ENCODE assay signal across 8 cellular contexts in the genomic region with DNA sequence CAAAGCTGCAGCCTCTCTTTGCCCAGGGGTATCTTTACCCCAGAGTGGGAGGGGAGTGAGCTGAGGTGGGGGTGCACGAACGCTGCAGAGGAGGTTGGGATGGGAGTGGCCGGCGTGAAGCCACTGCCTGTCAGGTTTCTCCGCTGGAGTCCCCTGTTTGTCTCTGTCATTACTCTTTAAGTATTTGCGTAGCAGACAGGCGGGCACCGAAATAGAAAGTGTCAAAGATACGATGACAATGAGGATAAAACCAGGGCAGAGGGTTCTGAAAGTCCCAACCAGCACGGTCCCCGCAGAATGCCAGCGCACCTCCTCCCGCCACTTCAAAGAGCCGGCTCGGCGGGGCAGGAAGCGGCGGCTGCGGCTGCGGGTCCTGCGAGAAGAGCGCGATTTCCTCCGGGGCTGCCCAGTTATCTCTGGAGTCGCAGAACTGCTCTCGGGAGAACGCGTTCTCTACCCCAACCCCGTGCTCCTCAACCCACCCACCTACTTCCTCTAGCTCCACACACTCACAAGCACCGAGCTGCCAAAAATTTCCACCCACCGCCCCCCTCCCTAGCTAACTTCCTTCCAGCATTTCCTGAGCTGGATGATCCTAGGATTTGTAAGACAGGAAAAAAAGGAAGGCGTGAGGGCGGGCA. TPM values are rescaled to one million over a fixed set of nuclear protein-coding genes. Genes with fewer than 3 reads are reported as not detected.
DNase-seq lines count a peak whose midpoint lies in the region; ATAC-seq and TF ChIP-seq lines count a peak whose summit lies in the region.

A gene with protein sequence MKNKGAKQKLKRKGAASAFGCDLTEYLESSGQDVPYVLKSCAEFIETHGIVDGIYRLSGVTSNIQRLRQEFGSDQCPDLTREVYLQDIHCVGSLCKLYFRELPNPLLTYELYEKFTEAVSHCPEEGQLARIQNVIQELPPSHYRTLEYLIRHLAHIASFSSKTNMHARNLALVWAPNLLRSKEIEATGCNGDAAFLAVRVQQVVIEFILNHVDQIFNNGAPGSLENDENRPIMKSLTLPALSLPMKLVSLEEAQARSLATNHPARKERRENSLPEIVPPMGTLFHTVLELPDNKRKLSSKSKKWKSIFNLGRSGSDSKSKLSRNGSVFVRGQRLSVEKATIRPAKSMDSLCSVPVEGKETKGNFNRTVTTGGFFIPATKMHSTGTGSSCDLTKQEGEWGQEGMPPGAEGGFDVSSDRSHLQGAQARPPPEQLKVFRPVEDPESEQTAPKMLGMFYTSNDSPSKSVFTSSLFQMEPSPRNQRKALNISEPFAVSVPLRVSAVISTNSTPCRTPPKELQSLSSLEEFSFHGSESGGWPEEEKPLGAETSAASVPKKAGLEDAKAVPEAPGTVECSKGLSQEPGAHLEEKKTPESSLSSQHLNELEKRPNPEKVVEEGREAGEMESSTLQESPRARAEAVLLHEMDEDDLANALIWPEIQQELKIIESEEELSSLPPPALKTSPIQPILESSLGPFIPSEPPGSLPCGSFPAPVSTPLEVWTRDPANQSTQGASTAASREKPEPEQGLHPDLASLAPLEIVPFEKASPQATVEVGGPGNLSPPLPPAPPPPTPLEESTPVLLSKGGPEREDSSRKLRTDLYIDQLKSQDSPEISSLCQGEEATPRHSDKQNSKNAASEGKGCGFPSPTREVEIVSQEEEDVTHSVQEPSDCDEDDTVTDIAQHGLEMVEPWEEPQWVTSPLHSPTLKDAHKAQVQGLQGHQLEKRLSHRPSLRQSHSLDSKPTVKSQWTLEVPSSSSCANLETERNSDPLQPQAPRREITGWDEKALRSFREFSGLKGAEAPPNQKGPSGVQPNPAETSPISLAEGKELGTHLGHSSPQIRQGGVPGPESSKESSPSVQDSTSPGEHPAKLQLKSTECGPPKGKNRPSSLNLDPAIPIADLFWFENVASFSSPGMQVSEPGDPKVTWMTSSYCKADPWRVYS (N-terminal part only) (plus strand): TSS at position 623 of the 641 bp plus-strand sequence. CDS start 522 bp downstream, outside the sequence.

- intact Hi-C loops in ascending aorta (cut with DNase I) (loop anchor here (1.0 kb wide), 2 partner anchors 28 to 54 kb away; a partner anchor contains a TSS), sigmoid colon (cut with DNase I) (loop anchor here (2.0 kb wide), 1 partner anchor 29 kb away; no protein-coding TSS in a partner anchor)

- DNase-seq in DND-41 (peak; percentile 85), T-helper 9 cell (peak; percentile 87), ascending aorta (ENCODE audit: low spot score in 2 of 2) (peak in 1 of 2 donors; percentile 83), hypothalamus (lab: John Stamatoyannopoulos, UW) (peak in 38 of 51 donors; percentile 10 to 81 (median 43)), sigmoid colon (peak; percentile 86), NCI-H128 (lab: John Stamatoyannopoulos, UW; ENCODE audit: unreplicated experiment) (no peak)

- H3K27ac ChIP-seq in DND-41 (ENCODE audit: low read length) (no peak within 1 kb of the TSS), HUES64 (ENCODE audit: low read depth, low read length) (no peak within 1 kb of the TSS), ascending aorta (peak within 1 kb of the TSS; percentile 94 to 96), sigmoid colon (peak within 1 kb of the TSS; percentile 91 to 95 (median 92))

- ATAC-seq in DND-41 (ENCODE audit: insufficient read depth, low read depth) (peak; percentile 86), GM21390 (IDR thresholded peaks at IDR 0.05; ENCODE audit: unreplicated experiment) (peak; percentile 44)

- H2AFZ ChIP-seq in DND-41 (ENCODE audit: low read depth, low read length): peak within 1 kb of the TSS; percentile 72

- peak within 1 kb of the TSS; percentile 98 for H3K4me2 ChIP-seq in DND-41 (ENCODE audit: insufficient read depth, low read length)

- peak in 1 of 2 donors; percentile 5 for TF ChIP-seq POLR2A in sigmoid colon (IDR thresholded peaks at IDR 0.05)

- peaks cover 5% of the 10 kb centered on the region; the same call in 1 of the 2 replicates for H4K20me1 ChIP-seq in DND-41 (ENCODE audit: insufficient read depth, low read length)

- peaks cover 31% of the 10 kb centered on the region for H3K4me1 ChIP-seq in DND-41 (ENCODE audit: insufficient read depth, low read length)
- H3K4me1 ChIP-seq in HUES64 (ENCODE audit: insufficient read depth, low read length): peaks cover 16% of the 10 kb centered on the region
- H3K4me1 ChIP-seq in ascending aorta: peaks cover 6 to 18% of the 10 kb centered on the region in 2 donors
- peaks cover 0 to 32% (median 26%) of the 10 kb centered on the region in 4 donors for H3K4me1 ChIP-seq in sigmoid colon

- H3K36me3 ChIP-seq in DND-41 (ENCODE audit: insufficient read depth, low read length): no peaks in the 10 kb centered on the region
- no peaks in the 10 kb centered on the region for H3K36me3 ChIP-seq in HUES64 (ENCODE audit: insufficient read depth, low read length)
- no peaks in the 10 kb centered on the region for H3K36me3 ChIP-seq in ascending aorta
- H3K36me3 ChIP-seq in sigmoid colon: peaks cover 0 to 3% (median 0%) of the 10 kb centered on the region in 4 donors

- no peaks in the 10 kb centered on the region for H3K79me2 ChIP-seq in DND-41 (ENCODE audit: insufficient read depth, low read length)

- peak within 1 kb of the TSS; percentile 32 to 70; a peak in 3 of 4 replicates for H3K4me3 ChIP-seq in DND-41 (ENCODE audit: low read depth in 1 of 2, low read length in 2 of 2)
- peak within 1 kb of the TSS; percentile 71 for H3K4me3 ChIP-seq in HUES64 (ENCODE audit: low read length)
- peak within 1 kb of the TSS; percentile 78 to 80 for H3K4me3 ChIP-seq in ascending aorta
- peak within 1 kb of the TSS; percentile 82 to 92 (median 87) for H3K4me3 ChIP-seq in sigmoid colon

- peak within 1 kb of the TSS; percentile 49 for H3K9ac ChIP-seq in DND-41 (ENCODE audit: low read depth, low read length)
- peak within 1 kb of the TSS; percentile 43 for H3K9ac ChIP-seq in HUES64 (ENCODE audit: low read depth, low read length)

- peaks cover 48% of the 10 kb centered on the region for H3K27me3 ChIP-seq in DND-41 (ENCODE audit: insufficient read depth, low read length, poor library complexity)
- H3K27me3 ChIP-seq in HUES64 (ENCODE audit: insufficient read depth, low read length): peaks cover 62% of the 10 kb centered on the region
- no peaks in the 10 kb centered on the region for H3K27me3 ChIP-seq in ascending aorta
- H3K27me3 ChIP-seq in sigmoid colon: no peaks in the 10 kb centered on the region

- no peak for TF ChIP-seq CTCF in DND-41 (IDR thresholded peaks at IDR 0.05; ENCODE audit: borderline replicate concordance, extremely low read depth, low read length, poor library complexity, severe bottlenecking)
- TF ChIP-seq CTCF in ascending aorta (IDR thresholded peaks at IDR 0.05): no peak
- no peak for TF ChIP-seq CTCF in sigmoid colon (IDR thresholded peaks at IDR 0.05)

- H3K9me3 ChIP-seq in DND-41 (ENCODE audit: insufficient read depth, low read length, severe bottlenecking) (no peaks in the 10 kb centered on the region), HUES64 (ENCODE audit: insufficient read depth, low read depth, low read length) (no peaks in the 10 kb centered on the region), ascending aorta (no peaks in the 10 kb centered on the region), sigmoid colon (no peaks in the 10 kb centered on the region)

- under 1% methylated on average over 33 of the region's 33 CpGs for WGBS in HUES64
- WGBS in sigmoid colon, 2 donors: 0% methylated on average over 33 of the region's 33 CpGs

- TF ChIP-seq EP300 in sigmoid colon (IDR thresholded peaks at IDR 0.05): no peak

RNA-seq across cellular contexts. Expression of the gene that starts here (rescaled TPM):
- polyA plus RNA-seq in HUES64 (2013, experiment 1 of 2): 1.8 TPM
- 1.9 TPM for polyA plus RNA-seq in HUES64 (2013, experiment 2 of 2)
- total RNA-seq in ascending aorta (31.4 TPM), sigmoid colon (10 to 100 TPM; 11.0 to 18.0 (median 12.0) TPM)
- 1 to 10 TPM; 3.5 to 5.4 (median 5.2) TPM for polyA plus RNA-seq in sigmoid colon

Comparison
In these comparisons a context has a peak if more than half of its experiments do, and no peak if none do; other contexts are left out.
1. H3K27ac ChIP-seq: peak in ascending aorta (2 of 2) and sigmoid colon (4 of 4); none in DND-41 (single experiment) and HUES64 (single experiment).
2. Peak in every context shown above with its lines, with median percentiles within 50 percentile points of each other: H3K4me3 ChIP-seq.